In genomic region chr4:39458505-39459300, GRCh38 we compare ENCODE assay signal across 1 cellular context.
A peak's percentile ranks its signal among the peaks of the same experiment; 100 is the strongest.
TF ChIP-seq lines count a peak whose summit lies in the region.

Gene LIAS, plus strand, starts transcription at chr4:39459056. Its CDS starts 62 bp downstream, at chr4:39459118.
Gene RPL9, minus strand, starts transcription at chr4:39458922. Its CDS starts 483 bp downstream, at chr4:39458439.

TF ChIP-seq in K562, 482 proteins besides CTCF, POLR2A, EP300 and RAD21 (continued from another document and continues in another):
- peak in 1 of 2 experiments; percentile 8 for TF ChIP-seq AFF1 (IDR thresholded peaks at IDR 0.05; ENCODE audit: low read depth in 1 of 2, partially characterized antibody in 2 of 2)
- TF ChIP-seq CBFB (CRISPR knock-in tag; IDR thresholded peaks at IDR 0.05), result peak; percentile 72; the same call in 1 of the 2 replicates
- TF ChIP-seq ADNP (tag; IDR thresholded peaks at IDR 0.05), result no peak
- peak; percentile 88 for TF ChIP-seq GTF2B (IDR thresholded peaks at IDR 0.05; ENCODE audit: extremely low read depth, insufficient read length)
- TF ChIP-seq ATF6 (CRISPR knock-in tag; IDR thresholded peaks at IDR 0.05), result no peak; the same call in 1 of the 2 replicates
- no peak for TF ChIP-seq ZNF41 (CRISPR knock-in tag; conservative IDR thresholded peaks at IDR 0.05)
- no peak for TF ChIP-seq PHF21A (IDR thresholded peaks at IDR 0.05; ENCODE audit: borderline replicate concordance, low read depth)
- TF ChIP-seq HOMEZ (CRISPR knock-in tag; IDR thresholded peaks at IDR 0.05), result no peak
- no peak for TF ChIP-seq KLF13 (tag; IDR thresholded peaks at IDR 0.05; ENCODE audit: borderline replicate concordance, low read depth)
- no peak for TF ChIP-seq RBM39 (optimal IDR thresholded peaks at IDR 0.05; ENCODE audit: low read depth, low read length)
- no peak for TF ChIP-seq KLF6 (CRISPR knock-in tag; IDR thresholded peaks at IDR 0.05; ENCODE audit: borderline replicate concordance)
- peak; percentile 22; the same call in 1 of the 2 replicates for TF ChIP-seq ETS1 (conservative IDR thresholded peaks at IDR 0.05; ENCODE audit: control insufficient read depth, low read depth, low read length)
- no peak for TF ChIP-seq KAT8 (IDR thresholded peaks at IDR 0.05; ENCODE audit: low read depth)
- TF ChIP-seq CTCFL (IDR thresholded peaks at IDR 0.05; ENCODE audit: borderline replicate concordance, insufficient read depth, low read depth, low read length, poor library complexity, severe bottlenecking), result no peak
- TF ChIP-seq FOXA1 (IDR thresholded peaks at IDR 0.05; ENCODE audit: borderline replicate concordance), result no peak
- peak; percentile 69 for TF ChIP-seq PRDM10 (IDR thresholded peaks at IDR 0.05; ENCODE audit: partially characterized antibody)
- no peak for TF ChIP-seq CCNT2 (IDR thresholded peaks at IDR 0.05; ENCODE audit: borderline replicate concordance, extremely low read depth, insufficient read length, low read depth, low read length)
- TF ChIP-seq SIN3A (IDR thresholded peaks at IDR 0.05; ENCODE audit: borderline replicate concordance in 2 of 2, control insufficient read depth in 1 of 2, low read depth in 2 of 2, low read length in 2 of 2), result no peak; a peak in 3 of 4 replicates
- TF ChIP-seq CREB1 (IDR thresholded peaks at IDR 0.05), result peak; percentile 100
- TF ChIP-seq CREB1 (CRISPR knock-in tag; IDR thresholded peaks at IDR 0.05), result peak; percentile 100
- TF ChIP-seq SMARCC2 (IDR thresholded peaks at IDR 0.05; ENCODE audit: low read depth), result 0 out of 2 replicates have a peak, but pooled peaks have one; percentile 18
- TF ChIP-seq CBX8 (IDR thresholded peaks at IDR 0.05; ENCODE audit: borderline replicate concordance, extremely low read depth, low read depth, low read length, poor library complexity, severe bottlenecking), result no peak
- TF ChIP-seq XRCC3 (IDR thresholded peaks at IDR 0.05), result no peak
- no peak for TF ChIP-seq ELF4 (CRISPR knock-in tag; IDR thresholded peaks at IDR 0.05)
- no peak for TF ChIP-seq ARHGAP35 (IDR thresholded peaks at IDR 0.05; ENCODE audit: partially characterized antibody)
- TF ChIP-seq LCOR (CRISPR knock-in tag; IDR thresholded peaks at IDR 0.05), result peak; percentile 48; the same call in 1 of the 2 replicates
- no peak for TF ChIP-seq ZNF764 (CRISPR knock-in tag; IDR thresholded peaks at IDR 0.05; ENCODE audit: low read depth)
- TF ChIP-seq ZNF780A (CRISPR knock-in tag; IDR thresholded peaks at IDR 0.05), result no peak
- TF ChIP-seq DMBX1 (CRISPR knock-in tag; IDR thresholded peaks at IDR 0.05; ENCODE audit: borderline replicate concordance), result no peak
- peak; percentile 90 for TF ChIP-seq SP1 (CRISPR knock-in tag; IDR thresholded peaks at IDR 0.05)
- TF ChIP-seq ZNF184 (CRISPR knock-in tag; IDR thresholded peaks at IDR 0.05), result no peak
- no peak for TF ChIP-seq NFIX (CRISPR knock-in tag; IDR thresholded peaks at IDR 0.05; ENCODE audit: low read depth)
- no peak for TF ChIP-seq ZNF449 (CRISPR knock-in tag; IDR thresholded peaks at IDR 0.05)
- TF ChIP-seq RBM17 (IDR thresholded peaks at IDR 0.05; ENCODE audit: borderline replicate concordance, low read depth, low read length), result no peak
- peak; percentile 41; the same call in 1 of the 2 replicates for TF ChIP-seq ZNF740 (CRISPR knock-in tag; IDR thresholded peaks at IDR 0.05)
- no peak for TF ChIP-seq ZNF740 (tag; IDR thresholded peaks at IDR 0.05)
- no peak for TF ChIP-seq CBFA2T2 (conservative IDR thresholded peaks at IDR 0.05)
- peak; percentile 32 for TF ChIP-seq HDAC3 (IDR thresholded peaks at IDR 0.05; ENCODE audit: borderline replicate concordance, partially characterized antibody)
- peak; percentile 34 for TF ChIP-seq HMGN3 (IDR thresholded peaks at IDR 0.05; ENCODE audit: borderline replicate concordance, extremely low read depth, insufficient read length, low read depth, low read length)
- peak; percentile 52; the same call in 1 of the 2 replicates for TF ChIP-seq NKRF (IDR thresholded peaks at IDR 0.05; ENCODE audit: borderline replicate concordance)
